Comparison of ENCODE assay signal across 23 cellular contexts in genomic region chr3:172454180-172454579, GRCh38. TPM values are rescaled to one million over a fixed set of nuclear protein-coding genes. Genes with fewer than 3 reads are reported as not detected.
A peak's percentile ranks its signal among the peaks of the same experiment; 100 is the strongest.
DNase-seq lines count a peak whose midpoint lies in the region; ATAC-seq, FAIRE-seq and TF ChIP-seq lines count a peak whose summit lies in the region.
"Had no signal": no experiment of that assay in that cellular context is flagged by ENCODE, and none has a peak within 500 bp of the region (broad histone marks: within the 10 kb centered on the region; RNA-seq: fewer than 3 reads in every experiment).

No MANE protein-coding gene starts in this region.

- no peak overlapping the region for H2AFZ ChIP-seq in mammary epithelial cell (ENCODE audit: low read depth, low read length)

- no peak for ATAC-seq in HG02623 (IDR thresholded peaks at IDR 0.05; ENCODE audit: unreplicated experiment)
- ATAC-seq: A549 had no signal

- TF ChIP-seq CTCF in mammary epithelial cell (conservative IDR thresholded peaks at IDR 0.05 in 1 of 2, IDR thresholded peaks at IDR 0.05 in 1 of 2; ENCODE audit: extremely low read depth in 1 of 2, insufficient read depth in 1 of 2, low read depth in 1 of 2, low read length in 2 of 2) (no peak), MCF 10A (IDR thresholded peaks at IDR 0.05; ENCODE audit: unreplicated experiment) (no peak), bronchial epithelial cell (IDR thresholded peaks at IDR 0.05; ENCODE audit: insufficient read depth, low read length, severe bottlenecking) (no peak), fibroblast of mammary gland (conservative IDR thresholded peaks at IDR 0.05; ENCODE audit: control insufficient read depth, insufficient read depth, low read depth, low read length) (no peak), nephron progenitor cell (IDR thresholded peaks at IDR 0.05) (no peak)

- H3K4me1 ChIP-seq in mammary epithelial cell (ENCODE audit: insufficient read depth, low read length): no peaks in the 10 kb centered on the region
- peaks cover 10% of the 10 kb centered on the region for H3K4me1 ChIP-seq in skeletal muscle satellite cell (ENCODE audit: control insufficient read depth, insufficient read depth, low read length)
- H3K4me1 ChIP-seq: A549 had no signal

- CTCF ChIA-PET in mammary epithelial cell (lab: Charles Lee; ENCODE audit: low non-redundant PET): interaction anchor here (0.6 kb wide), 1 partner anchor 295 kb away, joined by 3 read pairs; no protein-coding TSS in a partner anchor
- CTCF ChIA-PET in MCF 10A (lab: Yijun Ruan, JAX): no interaction called here

- POLR2A ChIA-PET in MCF 10A (lab: Yijun Ruan, JAX): interaction anchor here (0.6 kb wide), 1 partner anchor 219 kb away, joined by 3 read pairs; no protein-coding TSS in a partner anchor

- no peak overlapping the region for H3K27ac Mint-ChIP-seq in MCF 10A (ENCODE audit: low read depth, unreplicated experiment)
- no peak overlapping the region for H3K27ac Mint-ChIP-seq in nephron progenitor cell
- H3K27ac Mint-ChIP-seq: CD4-positive, alpha-beta T cell; H9 had no signal

- in situ Hi-C loops in mammary epithelial cell (cut with MboI; ENCODE audit: low sequenced_read_pairs in 2 of 2): no loop called here

- dilution Hi-C loops in mammary epithelial cell (cut with HindIII; ENCODE audit: low sequenced_read_pairs): no loop called here

- H3K9me3 ChIP-seq in mammary epithelial cell (replicated peaks; ENCODE audit: insufficient read depth, low read length) (no peaks in the 10 kb centered on the region), skeletal muscle satellite cell (replicated peaks; ENCODE audit: low read length) (no peaks in the 10 kb centered on the region)
- H3K9me3 ChIP-seq: A549, Caco-2 had no signal

- H3K36me3 ChIP-seq in mammary epithelial cell (ENCODE audit: insufficient read depth, low read length): no peaks in the 10 kb centered on the region
- H3K36me3 ChIP-seq in bronchial epithelial cell (ENCODE audit: control insufficient read depth, insufficient read depth, low read length): no peaks in the 10 kb centered on the region
- H3K36me3 ChIP-seq in skeletal muscle satellite cell (ENCODE audit: insufficient read depth, low read length): no peaks in the 10 kb centered on the region

- H3K4me2 ChIP-seq in mammary epithelial cell (ENCODE audit: insufficient read depth, low read depth, low read length) (no peak overlapping the region), skeletal muscle satellite cell (ENCODE audit: low read length) (peak overlapping the region; percentile 5)
- H3K4me2 ChIP-seq: A549 had no signal

- peaks cover 9% of the 10 kb centered on the region for H3K27me3 ChIP-seq in mammary epithelial cell (ENCODE audit: insufficient read depth, low read length)
- peaks cover 10% of the 10 kb centered on the region for H3K27me3 ChIP-seq in bronchial epithelial cell (ENCODE audit: control insufficient read depth, insufficient read depth, low read length)
- H3K27me3 ChIP-seq in skeletal muscle satellite cell (ENCODE audit: control insufficient read depth, insufficient read depth, low read length): peaks cover 22% of the 10 kb centered on the region

- H3K4me3 ChIP-seq in mammary epithelial cell (replicated peaks in 1 of 3; ENCODE audit: insufficient read depth in 1 of 3, low read depth in 2 of 3, low read length in 3 of 3) (no peak overlapping the region), bronchial epithelial cell (ENCODE audit: low read depth, low read length) (no peak overlapping the region), fibroblast of mammary gland (ENCODE audit: control insufficient read depth, low read depth, low read length) (no peak overlapping the region), skeletal muscle satellite cell (ENCODE audit: low read length) (no peak overlapping the region)
- H3K4me3 ChIP-seq: A549 had no signal

- BruUV-seq in mammary epithelial cell (replicated peaks; lab: Mats Ljungman, UMichigan) (no TSS peak), MCF 10A (replicated peaks; lab: Mats Ljungman, UMichigan) (no TSS peak)

- H3K27me3 Mint-ChIP-seq in MCF 10A (ENCODE audit: insufficient read depth, unreplicated experiment): no peaks in the 10 kb centered on the region
- peaks cover 41% of the 10 kb centered on the region for H3K27me3 Mint-ChIP-seq in nephron progenitor cell (ENCODE audit: low read depth, poor library complexity)

- DNase-seq in mammary epithelial cell (peak; percentile 29), MCF 10A (ENCODE audit: unreplicated experiment) (no peak), bronchial epithelial cell (ENCODE audit: low read depth) (peak; percentile 65), fibroblast of mammary gland (ENCODE audit: low read depth) (peak; percentile 17), NCI-H446 (lab: John Stamatoyannopoulos, UW) (no peak), nephron progenitor cell (no peak)
- DNase-seq: AML-193; Caco-2; CD4-positive, alpha-beta T cell; DMS79; GF-D8; GOT3; H9; IMR-90 had no signal

- no peaks in the 10 kb centered on the region for H3K9me3 Mint-ChIP-seq in MCF 10A (ENCODE audit: unreplicated experiment)
- peaks cover 3% of the 10 kb centered on the region for H3K9me3 Mint-ChIP-seq in nephron progenitor cell
- H3K9me3 Mint-ChIP-seq: CD4-positive, alpha-beta T cell had no signal

- H3K79me2 ChIP-seq in mammary epithelial cell (ENCODE audit: insufficient read depth, low read length): no peaks in the 10 kb centered on the region

- H3K27ac ChIP-seq in mammary epithelial cell (ENCODE audit: insufficient read depth, low read depth, low read length): no peak overlapping the region
- H3K27ac ChIP-seq: 22Rv1, A549, C4-2B had no signal

- H3K36me3 Mint-ChIP-seq in MCF 10A (ENCODE audit: insufficient read depth, unreplicated experiment) (no peaks in the 10 kb centered on the region), nephron progenitor cell (ENCODE audit: low read depth) (no peaks in the 10 kb centered on the region)

- H4K20me1 ChIP-seq in mammary epithelial cell (ENCODE audit: insufficient read depth, low read length): no peaks in the 10 kb centered on the region

- no peak for FAIRE-seq in bronchial epithelial cell (lab: Jason Lieb, UNC)
- FAIRE-seq: A549, D721Med, HTR-8/SVneo had no signal

- H3K4me1 Mint-ChIP-seq in MCF 10A (ENCODE audit: insufficient read depth, unreplicated experiment) (no peaks in the 10 kb centered on the region), nephron progenitor cell (peaks cover 3% of the 10 kb centered on the region)

- no peak overlapping the region for H3K9ac ChIP-seq in mammary epithelial cell (ENCODE audit: insufficient read depth, low read length)
- H3K9ac ChIP-seq in skeletal muscle satellite cell (ENCODE audit: low read depth, low read length): no peak overlapping the region

- intact Hi-C loops in mammary epithelial cell (cut with micrococcal nuclease): no loop called here
- intact Hi-C loops in MCF 10A (cut with micrococcal nuclease): no loop called here

- H3K4me3 Mint-ChIP-seq in MCF 10A (ENCODE audit: unreplicated experiment) (no peak overlapping the region), nephron progenitor cell (no peak overlapping the region)
- H3K4me3 Mint-ChIP-seq: CD4-positive, alpha-beta T cell; H9 had no signal

RNA-seq across cellular contexts. Expression of gene GHSR, which starts 5.9 kb away (rescaled TPM):
- total RNA-seq in mammary epithelial cell: not detected
- polyA plus RNA-seq in mammary epithelial cell: not detected
- polyA minus RNA-seq in mammary epithelial cell: not detected
- total RNA-seq in MCF 10A (2022): not detected in 2 replicates
- not detected in 2 replicates for total RNA-seq in bronchial epithelial cell
- total RNA-seq in skeletal muscle satellite cell (2012; rRNA removed): not detected in 2 replicates
- total RNA-seq: Caco-2; CD4-positive, alpha-beta T cell; Daoy; H9; IMR-90 had no signal
- polyA plus RNA-seq: A549, BJ, IMR-90 had no signal

Comparison
In these comparisons a context has a peak if more than half of its experiments do, and no peak if none do; other contexts are left out.
1. DNase-seq: peak in mammary epithelial cell (single experiment), bronchial epithelial cell (single experiment) and fibroblast of mammary gland (single experiment); none in MCF 10A (single experiment), NCI-H446 (0 of 2) and nephron progenitor cell (single experiment).